8 cellular contexts compared by ENCODE assay signal in the genomic region with DNA sequence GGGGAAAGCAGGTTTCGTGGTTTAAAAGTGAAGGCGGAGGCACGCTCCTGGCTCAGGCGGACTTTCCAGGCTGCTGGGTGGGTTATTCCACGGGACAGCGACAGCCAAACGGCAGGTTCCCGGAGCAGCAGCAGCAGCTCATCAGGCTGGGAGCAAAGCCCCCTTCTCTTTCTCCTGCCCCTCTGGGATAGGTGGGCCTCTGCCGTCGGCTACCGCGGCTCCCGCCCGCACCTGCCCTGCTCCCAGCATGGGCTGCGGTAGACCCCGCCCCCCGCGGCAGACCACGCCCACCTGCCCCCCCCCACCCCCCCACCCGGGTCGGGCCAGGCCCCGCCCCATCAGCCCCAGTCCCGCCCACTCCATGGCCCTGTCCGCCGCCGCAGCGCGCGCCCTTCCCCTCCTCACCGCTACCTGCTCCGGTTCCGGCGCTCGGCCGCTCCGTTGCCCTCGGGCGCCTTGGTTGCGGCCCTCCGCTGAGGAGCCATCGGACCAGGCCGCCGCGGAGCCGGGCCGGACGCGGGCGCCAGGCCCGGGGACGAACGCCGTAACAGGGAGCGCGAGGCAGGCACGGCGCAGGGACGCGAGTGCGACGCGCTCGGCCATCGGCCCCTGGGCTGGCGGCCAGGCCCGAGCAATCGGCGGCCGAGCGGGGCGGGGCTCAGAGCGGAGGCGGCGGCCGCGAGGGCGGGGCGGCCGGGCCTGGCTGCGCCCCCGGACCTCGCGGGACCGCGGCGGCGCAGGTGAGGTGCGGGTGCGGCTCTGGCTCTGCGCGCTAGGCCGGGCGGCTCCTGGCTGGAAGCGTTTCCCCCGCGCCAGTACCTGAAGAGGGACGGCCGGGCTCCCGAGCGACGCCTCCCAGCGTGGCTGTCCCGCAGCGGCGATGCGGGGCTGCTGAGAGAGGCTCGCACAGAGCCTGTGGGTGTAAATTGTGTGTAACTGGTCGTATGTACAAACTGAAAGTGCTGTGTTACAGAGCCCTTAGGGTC. TPM values are rescaled to one million over a fixed set of nuclear protein-coding genes. Genes with fewer than 3 reads are reported as not detected.
DNase-seq lines count a peak whose midpoint lies in the region; ATAC-seq, FAIRE-seq and TF ChIP-seq lines count a peak whose summit lies in the region.

A gene (plus strand): TSS at position 347 of the 986 bp plus-strand sequence. CDS start 1,453 bp downstream, outside the sequence.
A gene with protein sequence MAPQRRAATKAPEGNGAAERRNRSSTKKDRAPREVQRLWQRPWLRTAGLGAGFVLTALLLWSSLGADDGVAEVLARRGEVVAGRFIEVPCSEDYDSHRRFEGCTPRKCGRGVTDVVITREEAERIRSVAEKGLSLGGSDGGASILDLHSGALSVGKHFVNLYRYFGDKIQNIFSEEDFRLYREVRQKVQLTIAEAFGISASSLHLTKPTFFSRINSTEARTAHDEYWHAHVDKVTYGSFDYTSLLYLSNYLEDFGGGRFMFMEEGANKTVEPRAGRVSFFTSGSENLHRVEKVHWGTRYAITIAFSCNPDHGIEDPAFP (minus strand): TSS at position 586 of the 986 bp plus-strand sequence. CDS start 101 bp downstream, at position 485.

- H3K9me3 ChIP-seq in adipocyte (ENCODE audit: control insufficient read depth, low read length) (peaks cover 4% of the 10 kb centered on the region), heart left ventricle (peaks cover 0 to 11% (median 0%) of the 10 kb centered on the region in 12 donors)

- H3K27ac ChIP-seq in heart left ventricle: peak within 1 kb of the TSS; percentile 82 to 96 (median 92)

- H3K4me3 Mint-ChIP-seq in T-cell: peak within 1 kb of the TSS; percentile 77 to 81 (median 80)
- peak within 1 kb of the TSS; percentile 87 for H3K4me3 Mint-ChIP-seq in type B pancreatic cell

- H3K4me1 Mint-ChIP-seq in T-cell: peaks cover 30 to 37% (median 36%) of the 10 kb centered on the region in 3 donors
- peaks cover 15% of the 10 kb centered on the region for H3K4me1 Mint-ChIP-seq in type B pancreatic cell (ENCODE audit: unreplicated experiment)

- H3K36me3 Mint-ChIP-seq in T-cell (peaks cover 30% of the 10 kb centered on the region), type B pancreatic cell (peaks cover 24% of the 10 kb centered on the region)

- H3K4me3 ChIP-seq in adipocyte (ENCODE audit: low read length): peak within 1 kb of the TSS; percentile 95
- peak within 1 kb of the TSS; percentile 65 to 98 (median 82) for H3K4me3 ChIP-seq in heart left ventricle

- 1 to 6% (median 1%) methylated on average over 7 to 108 of the region's 108 CpGs for WGBS in heart left ventricle, 4 donors

- H3K27ac Mint-ChIP-seq in T-cell (peak within 1 kb of the TSS; percentile 91 to 93), type B pancreatic cell (peak within 1 kb of the TSS; percentile 68)

- H3K27me3 ChIP-seq in adipocyte (replicated peaks; ENCODE audit: control insufficient read depth, insufficient read depth, low read length) (no peaks in the 10 kb centered on the region), heart left ventricle (no peaks in the 10 kb centered on the region)

- H3K4me1 ChIP-seq in adipocyte (ENCODE audit: control insufficient read depth, insufficient read depth, low read length) (peaks cover 17% of the 10 kb centered on the region), heart left ventricle (peaks cover 3 to 28% (median 19%) of the 10 kb centered on the region in 12 donors)

- TF ChIP-seq POLR2A in GM12891 (IDR thresholded peaks at IDR 0.05; ENCODE audit: low read depth, low read length): peak; percentile 47; the same call in 1 of the 2 replicates
- peak in 1 of 2 donors; percentile 66 for TF ChIP-seq POLR2A in heart left ventricle (IDR thresholded peaks at IDR 0.05)

- CTCF ChIA-PET in T-cell (lab: Charles Lee): interaction anchor here (0.6 to 1.2 kb wide), 3 partner anchors 30 to 546 kb away, joined by 3 to 4 read pairs (median 4); no protein-coding TSS in a partner anchor

- no peaks in the 10 kb centered on the region for H3K36me3 ChIP-seq in adipocyte (ENCODE audit: control insufficient read depth, insufficient read depth, low read length, severe bottlenecking)
- peaks cover 0 to 21% (median 3%) of the 10 kb centered on the region in 9 donors for H3K36me3 ChIP-seq in heart left ventricle

- POLR2A ChIA-PET in T-cell (lab: Charles Lee): interaction anchor here (0.6 to 1.1 kb wide), 3 partner anchors 40 to 526 kb away, joined by 3 to 4 read pairs (median 3); a partner anchor contains a TSS

- peak within 1 kb of the TSS; percentile 88 for H3K9ac ChIP-seq in adipocyte (ENCODE audit: low read length)

- H3K27me3 Mint-ChIP-seq in T-cell (no peaks in the 10 kb centered on the region), type B pancreatic cell (no peaks in the 10 kb centered on the region)

- H3K9me3 Mint-ChIP-seq in T-cell (no peaks in the 10 kb centered on the region), type B pancreatic cell (no peaks in the 10 kb centered on the region)

- DNase-seq in GM12891 (ENCODE audit: insufficient read length, low spot score): peak; percentile 93
- peak; percentile 73 for DNase-seq in NCI-H1105 treated with DMSO at 0.1 percent for 48 hours (lab: John Stamatoyannopoulos, UW)
- peak; percentile 68 to 91 (median 80) for DNase-seq in T-cell
- peak; percentile 95 for DNase-seq in adipocyte (ENCODE audit: low read depth)
- DNase-seq in heart left ventricle: peak; percentile 80 to 91 (median 88)
- DNase-seq in posterior vena cava (ENCODE audit: low spot score): peak; percentile 94
- peak; percentile 89 for DNase-seq in type B pancreatic cell (ENCODE audit: extremely low spot score, unreplicated experiment)

- peak in 1 of 12 donors; percentile 7 for TF ChIP-seq CTCF in heart left ventricle (IDR thresholded peaks at IDR 0.05)
- peak; percentile 19 for TF ChIP-seq CTCF in type B pancreatic cell (conservative IDR thresholded peaks at IDR 0.05)

- peak; percentile 86 for ATAC-seq in HG02678 (IDR thresholded peaks at IDR 0.05; ENCODE audit: unreplicated experiment)
- ATAC-seq in T-cell (replicated peaks in 1 of 4): peak; percentile 85 to 91 (median 87)
- peak; percentile 69 to 97 (median 90) for ATAC-seq in heart left ventricle

- intact Hi-C loops in heart left ventricle (cut with DNase I) (loop anchor here in 4 of 10 donors (2.0 to 5.0 kb wide), 5 partner anchors 31 to 134 kb away; a partner anchor contains a TSS), posterior vena cava (cut with DNase I) (no loop called here)

- peak; percentile 93 for FAIRE-seq in GM12891 (lab: Jason Lieb, UNC)

TF ChIP-seq in GM12891, 5 proteins besides CTCF, POLR2A, EP300 and RAD21:
- TF ChIP-seq PAX5 (IDR thresholded peaks at IDR 0.05; ENCODE audit: insufficient read depth, low read length, severe bottlenecking) (peak; percentile 61), POU2F2 (IDR thresholded peaks at IDR 0.05; ENCODE audit: low read depth, low read length) (peak; percentile 25; the same call in 1 of the 2 replicates), SPI1 (IDR thresholded peaks at IDR 0.05; ENCODE audit: low read depth, low read length) (no peak), TAF1 (IDR thresholded peaks at IDR 0.05; ENCODE audit: low read depth, low read length) (peak; percentile 56; the same call in 1 of the 2 replicates), POLR2AphosphoS5 (IDR thresholded peaks at IDR 0.05; ENCODE audit: low read depth, low read length) (peak; percentile 47; the same call in 1 of the 2 replicates)

RNA-seq across cellular contexts. Expression of the first gene that starts in this region (rescaled TPM):
- polyA plus RNA-seq in GM12891 (2012; ENCODE audit: low read depth, missing spikeins): 7.6 TPM
- total RNA-seq in T-cell (100 to 1,000 TPM in 3 of 5 donors, 10 to 100 TPM in 2; 51.2 to 128 (median 113) TPM), heart left ventricle (10 to 100 TPM in 8 of 9 donors, 1 to 10 TPM in 1; 9.9 to 20.2 (median 15.1) TPM), posterior vena cava (10 to 100 TPM; 10.0 to 16.4 TPM), type B pancreatic cell (ENCODE audit: low replicate concordance) (47.5 and 49.7 TPM in 2 replicates)
- polyA plus RNA-seq in heart left ventricle: 10 to 100 TPM; 11.5 to 24.1 TPM

RNA-seq across cellular contexts. Expression of the second gene that starts in this region (rescaled TPM):
- polyA plus RNA-seq in GM12891 (2012; ENCODE audit: low read depth, missing spikeins): 9.9 TPM
- total RNA-seq in T-cell (10 to 100 TPM; 22.0 to 32.2 (median 29.2) TPM), heart left ventricle (10 to 100 TPM; 23.3 to 38.5 (median 31.4) TPM), posterior vena cava (10 to 100 TPM; 21.0 to 26.8 TPM), type B pancreatic cell (ENCODE audit: low replicate concordance) (24.5 and 31.6 TPM in 2 replicates)
- polyA plus RNA-seq in heart left ventricle: 10 to 100 TPM; 22.6 to 25.5 TPM

Comparison
In these comparisons a context has a peak if more than half of its experiments do, and no peak if none do; other contexts are left out.
1. Peak in every context shown above with its lines: DNase-seq, ATAC-seq, H3K4me3 ChIP-seq and H3K27ac ChIP-seq.